Comparison of ENCODE assay signal across 19 cellular contexts in the genomic region with DNA sequence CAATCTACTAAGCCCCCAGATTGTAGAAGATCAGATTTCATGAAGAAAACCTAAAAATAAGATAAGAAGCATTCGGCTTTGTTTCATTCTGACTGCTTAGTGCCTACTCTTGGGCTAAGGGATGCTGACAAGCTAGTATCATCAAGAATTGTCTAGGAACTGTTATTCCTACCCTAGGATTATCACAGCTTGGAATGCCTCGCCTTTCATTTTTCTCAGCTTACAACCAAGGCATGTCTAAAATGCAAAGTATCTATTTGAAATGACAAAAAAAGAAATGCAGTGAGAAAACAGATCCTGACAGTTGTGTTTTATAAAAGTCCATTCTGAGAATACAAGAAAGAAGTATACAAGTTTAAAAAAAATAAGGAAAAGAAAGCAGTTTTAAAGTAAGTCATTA.
"Had no signal": no experiment of that assay in that cellular context is flagged by ENCODE, and none has a peak within 500 bp of the region (broad histone marks: within the 10 kb centered on the region; RNA-seq: fewer than 3 reads in every experiment).

No MANE protein-coding gene starts in this region.

- H3K36me3 ChIP-seq: colonic mucosa, heart left ventricle, stomach had no signal

- H3K4me1 ChIP-seq: colonic mucosa, heart left ventricle, testis had no signal

- ATAC-seq: activated CD4-positive, CD25-positive, alpha-beta regulatory T cell treated with anti-CD3 and anti-CD28 coated beads, Interleukin-2, amount 50 U/mL, for 24 hours; activated naive CD8-positive, alpha-beta T cell treated with anti-CD3 and anti-CD28 coated beads, Interleukin-2, amount 50 U/mL, for 24 hours; heart left ventricle; left colon; T-cell had no signal

- H3K27me3 ChIP-seq: colonic mucosa, testis had no signal

- H3K27ac ChIP-seq: colonic mucosa, testis, VCaP had no signal

- H3K4me3 ChIP-seq: colonic mucosa, heart left ventricle, stomach, testis had no signal

- H3K9me3 ChIP-seq: colonic mucosa, heart left ventricle, stomach, testis had no signal

- DNase-seq: activated CD4-positive, alpha-beta memory T cell treated with anti-CD3 and anti-CD28 coated beads, Interleukin-2, amount 10 ng/mL, durations not matched to agents 7 days and 5 days; activated CD4-positive, alpha-beta T cell treated with anti-CD3 and anti-CD28 coated beads, Interleukin-2, amount 10 ng/mL, durations not matched to agents 24 days and 14 days; activated gamma-delta T cell; activated naive CD4-positive, alpha-beta T cell treated with anti-CD3 and anti-CD28 coated beads, Interleukin-2, amount 50 U/mL, for 16 hours; activated naive CD8-positive, alpha-beta T cell treated with anti-CD3 and anti-CD28 coated beads, Interleukin-2, amount 50 U/mL, for 24 hours; anterior cingulate cortex; colonic mucosa; heart left ventricle; islet precursor cell; left colon; occipital lobe; posterior cingulate gyrus; retina; stimulated activated CD4-positive, alpha-beta T cell treated with anti-CD3 and anti-CD28 coated beads, Interleukin-12 subunit alpha, Interleukin-12 subunit beta, amount 100 ng/mL, for 4 hours; stomach; T-cell; testis had no signal
